Comparison of ENCODE assay signal across 9 cellular contexts in genomic region chr3:114758828-114759709, GRCh38.
A peak's percentile ranks its signal among the peaks of the same experiment; 100 is the strongest.
DNase-seq lines count a peak whose midpoint lies in the region; ATAC-seq and TF ChIP-seq lines count a peak whose summit lies in the region.
"Had no signal": no experiment of that assay in that cellular context is flagged by ENCODE, and none has a peak within 500 bp of the region (broad histone marks: within the 10 kb centered on the region; RNA-seq: fewer than 3 reads in every experiment).

No MANE protein-coding gene starts in this region.

- intact Hi-C loops in ascending aorta (cut with DNase I): no loop called here

- DNase-seq in GM04504 (ENCODE audit: low read depth) (peak; percentile 65), ascending aorta (ENCODE audit: low spot score in 2 of 2) (no peak), iris pigment epithelial cell (ENCODE audit: low read depth) (peak; percentile 85), smooth muscle cell (lab: John Stamatoyannopoulos, UW; ENCODE audit: unreplicated experiment) (no peak), mucosa of gallbladder (ENCODE audit: low spot score) (no peak), epidermal melanocyte (ENCODE audit: insufficient read length, low spot score) (no peak)
- DNase-seq: T1000 had no signal

- H3K9me3 ChIP-seq in ascending aorta (no peaks in the 10 kb centered on the region), smooth muscle cell (replicated peaks; ENCODE audit: low read depth) (no peaks in the 10 kb centered on the region)

- peak overlapping the region; percentile 28 for H2AFZ ChIP-seq in smooth muscle cell (ENCODE audit: low read depth)

- no peak overlapping the region for H3K27ac ChIP-seq in ascending aorta
- H3K27ac ChIP-seq in smooth muscle cell (ENCODE audit: low read depth): peak overlapping the region; percentile 59

- no peaks in the 10 kb centered on the region for H4K20me1 ChIP-seq in smooth muscle cell (ENCODE audit: low read depth)

- peak overlapping the region; percentile 72 for H3K4me2 ChIP-seq in smooth muscle cell

- no peaks in the 10 kb centered on the region for H3K27me3 ChIP-seq in ascending aorta
- H3K27me3 ChIP-seq in smooth muscle cell (ENCODE audit: low read depth): no peaks in the 10 kb centered on the region

- H3K79me2 ChIP-seq in smooth muscle cell (ENCODE audit: low read depth): no peaks in the 10 kb centered on the region

- H3K36me3 ChIP-seq in ascending aorta: no peaks in the 10 kb centered on the region
- no peaks in the 10 kb centered on the region for H3K36me3 ChIP-seq in smooth muscle cell (ENCODE audit: low read depth)

- no peak for ATAC-seq in HG02973 (IDR thresholded peaks at IDR 0.05; ENCODE audit: unreplicated experiment)
- ATAC-seq in GM18907 (IDR thresholded peaks at IDR 0.05; ENCODE audit: unreplicated experiment): no peak

- WGBS in smooth muscle cell (ENCODE audit: low lambda C conversion rate): 59% methylated on average over 8 of the region's 8 CpGs

- H3K4me1 ChIP-seq in ascending aorta (no peaks in the 10 kb centered on the region), smooth muscle cell (ENCODE audit: low read depth) (peaks cover 8% of the 10 kb centered on the region)

- H3K4me3 ChIP-seq in ascending aorta (peak overlapping the region; percentile 43 to 54), smooth muscle cell (peak overlapping the region; percentile 31)

- no peak for TF ChIP-seq CTCF in ascending aorta (IDR thresholded peaks at IDR 0.05)
- TF ChIP-seq CTCF in smooth muscle cell (IDR thresholded peaks at IDR 0.05; ENCODE audit: borderline replicate concordance, insufficient read depth, poor library complexity, severe bottlenecking): no peak

- peak overlapping the region; percentile 6 for H3K9ac ChIP-seq in smooth muscle cell (ENCODE audit: low read depth)

- no peaks in the 10 kb centered on the region for H3F3A ChIP-seq in smooth muscle cell (ENCODE audit: low read depth)

Comparison
In these comparisons a context has a peak if more than half of its experiments do, and no peak if none do; other contexts are left out.
1. DNase-seq: peak in GM04504 (single experiment) and iris pigment epithelial cell (single experiment); none in ascending aorta (0 of 2), smooth muscle cell (single experiment), mucosa of gallbladder (single experiment) and epidermal melanocyte (single experiment).